Comparison of ENCODE assay signal across 30 cellular contexts in genomic region chr2:155350783-155351580, GRCh38.
"Had no signal": no experiment of that assay in that cellular context is flagged by ENCODE, and none has a peak within 500 bp of the region (broad histone marks: within the 10 kb centered on the region; RNA-seq: fewer than 3 reads in every experiment).

No MANE protein-coding gene starts in this region.

- H3K27ac Mint-ChIP-seq: dendritic cell treated with granulocyte-macrophage colony-stimulating factor and Interleukin-4, amounts not matched to agents 40 ng/mL and 50 ng/mL, for 4 days; mesothelial cell of epicardium; natural killer cell treated with Interleukin-12 subunit alpha and Interleukin-12 subunit beta and Interleukin-15 and Interleukin-18, amount 100 ng/mL, for 72 hours; progenitor cell of endocrine pancreas; stimulated activated memory B cell treated with anti-CD40 and anti-IgM and Interleukin-4, amounts not matched to agents 10 μg/mL and 1 μg/mL and 100 μg/mL, for 72 hours had no signal

- H3K27me3 ChIP-seq: colonic mucosa, esophagus muscularis mucosa, foreskin keratinocyte, gastroesophageal sphincter, heart left ventricle, hepatocyte, left lung, right atrium auricular region, sigmoid colon, spleen, tibial nerve, upper lobe of left lung had no signal

- H3K27me3 Mint-ChIP-seq: dendritic cell treated with granulocyte-macrophage colony-stimulating factor and Interleukin-4, amounts not matched to agents 40 ng/mL and 50 ng/mL, for 4 days; naive B cell; natural killer cell treated with Interleukin-12 subunit alpha and Interleukin-12 subunit beta and Interleukin-15 and Interleukin-18, amount 100 ng/mL, for 72 hours; progenitor cell of endocrine pancreas; stimulated activated memory B cell treated with anti-CD40 and anti-IgM and Interleukin-4, amounts not matched to agents 10 μg/mL and 1 μg/mL and 100 μg/mL, for 72 hours had no signal

- ATAC-seq: foreskin keratinocyte; gastroesophageal sphincter; heart left ventricle; left cardiac atrium; left lung; mucosa of descending colon; natural killer cell treated with Interleukin-12 subunit alpha and Interleukin-12 subunit beta and Interleukin-15 and Interleukin-18, amount 100 ng/mL, for 72 hours; stimulated activated memory B cell treated with anti-CD40 and anti-IgM and Interleukin-4, amounts not matched to agents 10 μg/mL and 1 μg/mL and 100 μg/mL, for 72 hours; stimulated activated naive CD8-positive, alpha-beta T cell treated with anti-CD3 and anti-CD28 coated beads, Interleukin-15, Interleukin-2, amounts not matched to agents 100 U/mL and 50 U/mL, for 24 hours had no signal

- H3K4me3 ChIP-seq: colonic mucosa, esophagus muscularis mucosa, gastroesophageal sphincter, heart left ventricle, hepatocyte, left lung, mucosa of descending colon, right atrium auricular region, sigmoid colon, spleen, thoracic aorta, tibial nerve, upper lobe of left lung had no signal

- FAIRE-seq: endothelial cell of umbilical vein, urothelium cell line had no signal

- H3K27ac ChIP-seq: colonic mucosa, esophagus muscularis mucosa, foreskin keratinocyte, gastroesophageal sphincter, heart left ventricle, hepatocyte, left lung, parathyroid adenoma, right atrium auricular region, sigmoid colon, spleen, thoracic aorta, tibial nerve, upper lobe of left lung had no signal

- H3K9me3 ChIP-seq: colonic mucosa, mucosa of descending colon, sigmoid colon, thoracic aorta, upper lobe of left lung had no signal

- H3K4me3 Mint-ChIP-seq: dendritic cell treated with granulocyte-macrophage colony-stimulating factor and Interleukin-4, amounts not matched to agents 40 ng/mL and 50 ng/mL, for 4 days; mesothelial cell of epicardium; naive B cell; natural killer cell treated with Interleukin-12 subunit alpha and Interleukin-12 subunit beta and Interleukin-15 and Interleukin-18, amount 100 ng/mL, for 72 hours; neural crest cell; stimulated activated memory B cell treated with anti-CD40 and anti-IgM and Interleukin-4, amounts not matched to agents 10 μg/mL and 1 μg/mL and 100 μg/mL, for 72 hours had no signal

- H3K4me1 ChIP-seq: colonic mucosa, esophagus muscularis mucosa, gastroesophageal sphincter, heart left ventricle, left lung, parathyroid adenoma, right atrium auricular region, sigmoid colon, spleen, tibial nerve, upper lobe of left lung had no signal

- H3K36me3 ChIP-seq: colonic mucosa, esophagus muscularis mucosa, gastroesophageal sphincter, heart left ventricle, left lung, right atrium auricular region, sigmoid colon, spleen, thoracic aorta, tibial nerve, upper lobe of left lung had no signal

- H3K9ac ChIP-seq: parathyroid adenoma had no signal

- H3K4me1 Mint-ChIP-seq: mesothelial cell of epicardium; naive B cell; neural crest cell; stimulated activated memory B cell treated with anti-CD40 and anti-IgM and Interleukin-4, amounts not matched to agents 10 μg/mL and 1 μg/mL and 100 μg/mL, for 72 hours had no signal

- DNase-seq: colonic mucosa; effector memory CD4-positive, alpha-beta T cell; foreskin keratinocyte; heart left ventricle; left cardiac atrium; left lung; mesenchymal stem cell; mucosa of descending colon; naive B cell; sigmoid colon; spleen; stimulated activated CD4-positive, alpha-beta T cell treated with anti-CD3 and anti-CD28 coated beads, Interleukin-4, amount 100 ng/mL, for 4 hours; stimulated activated naive CD8-positive, alpha-beta T cell treated with anti-CD3 and anti-CD28 coated beads, Interleukin-15, Interleukin-2, amounts not matched to agents 100 U/mL and 50 U/mL, for 24 hours; substantia nigra had no signal

- H3K36me3 Mint-ChIP-seq: mesothelial cell of epicardium; naive B cell; natural killer cell treated with Interleukin-12 subunit alpha and Interleukin-12 subunit beta and Interleukin-15 and Interleukin-18, amount 100 ng/mL, for 72 hours; stimulated activated memory B cell treated with anti-CD40 and anti-IgM and Interleukin-4, amounts not matched to agents 10 μg/mL and 1 μg/mL and 100 μg/mL, for 72 hours had no signal
